Comparison of ENCODE assay signal across 19 cellular contexts in genomic region chr1:75542818-75543570, GRCh38.
DNase-seq lines count a peak whose midpoint lies in the region; ATAC-seq and TF ChIP-seq lines count a peak whose summit lies in the region.
"Had no signal": no experiment of that assay in that cellular context is flagged by ENCODE, and none has a peak within 500 bp of the region (broad histone marks: within the 10 kb centered on the region; RNA-seq: fewer than 3 reads in every experiment).

No MANE protein-coding gene starts in this region.

- TF ChIP-seq CTCF in WTC11 (IDR thresholded peaks at IDR 0.05) (no peak), fibroblast of the aortic adventitia (IDR thresholded peaks at IDR 0.05; ENCODE audit: insufficient read depth, low read length) (no peak), natural killer cell (IDR thresholded peaks at IDR 0.05) (no peak)

- H3K27me3 Mint-ChIP-seq in WTC11 (ENCODE audit: low read depth): no peaks in the 10 kb centered on the region
- H3K27me3 Mint-ChIP-seq in natural killer cell (ENCODE audit: low read depth in 2 of 2): no peaks in the 10 kb centered on the region

- no peaks in the 10 kb centered on the region for H3K4me1 ChIP-seq in mesendoderm (ENCODE audit: control insufficient read depth, low read depth, low read length)
- H3K4me1 ChIP-seq: SJSA1 had no signal

- peak overlapping the region; percentile 20; the same call in 1 of the 2 replicates for H3K27ac Mint-ChIP-seq in WTC11
- no peak overlapping the region for H3K27ac Mint-ChIP-seq in natural killer cell
- H3K27ac Mint-ChIP-seq: CD14-positive monocyte had no signal

- no peak overlapping the region for H3K18ac ChIP-seq in mesendoderm (ENCODE audit: low read length)

- no peak overlapping the region for H3K4me2 ChIP-seq in mesendoderm (ENCODE audit: low read length)

- H3K4me1 Mint-ChIP-seq in WTC11: peaks cover 5% of the 10 kb centered on the region
- H3K4me1 Mint-ChIP-seq in natural killer cell: no peaks in the 10 kb centered on the region
- H3K4me1 Mint-ChIP-seq: CD14-positive monocyte had no signal

- H3K27ac ChIP-seq in mesendoderm (ENCODE audit: low read depth, low read length): no peak overlapping the region
- H3K27ac ChIP-seq: SJSA1 had no signal

- H3K56ac ChIP-seq in mesendoderm (ENCODE audit: low read length): no peak overlapping the region

- H3K4me3 ChIP-seq in fibroblast of the aortic adventitia (ENCODE audit: low read depth, low read length) (no peak overlapping the region), mesendoderm (ENCODE audit: low read length) (no peak overlapping the region)
- H3K4me3 ChIP-seq: GM12878, K562, SJSA1 had no signal

- H3K36me3 Mint-ChIP-seq in WTC11 (no peaks in the 10 kb centered on the region), natural killer cell (no peaks in the 10 kb centered on the region)
- H3K36me3 Mint-ChIP-seq: CD14-positive monocyte had no signal

- intact Hi-C loops in natural killer cell (cut with micrococcal nuclease): no loop called here

- H3K27me3 ChIP-seq in mesendoderm (ENCODE audit: insufficient read depth, low read length, poor library complexity): no peaks in the 10 kb centered on the region
- H3K27me3 ChIP-seq: SJSA1 had no signal

- H3K9me3 Mint-ChIP-seq in WTC11 (peaks cover 6% of the 10 kb centered on the region; the same call in 1 of the 2 replicates), natural killer cell (peaks cover 0 to 5% of the 10 kb centered on the region in 2 donors)

- no peak overlapping the region for H3K23ac ChIP-seq in mesendoderm (ENCODE audit: low read length)

- H3K4me3 Mint-ChIP-seq in WTC11 (no peak overlapping the region), natural killer cell (no peak overlapping the region)
- H3K4me3 Mint-ChIP-seq: CD14-positive monocyte had no signal

- no peak overlapping the region for H3K4ac ChIP-seq in mesendoderm (ENCODE audit: low read depth, low read length)

- H3K79me2 ChIP-seq in mesendoderm (ENCODE audit: control insufficient read depth, insufficient read depth, low read length): no peaks in the 10 kb centered on the region

- no peaks in the 10 kb centered on the region for H3K36me3 ChIP-seq in mesendoderm (ENCODE audit: control insufficient read depth, insufficient read depth, low read length)
- H3K36me3 ChIP-seq: SJSA1 had no signal

- no peak overlapping the region for H4K5ac ChIP-seq in mesendoderm (ENCODE audit: low read length)

- no peak overlapping the region for H2AK5ac ChIP-seq in mesendoderm (ENCODE audit: low read length)

- no peak overlapping the region for H3K9ac ChIP-seq in mesendoderm (ENCODE audit: low read length)

- H2BK5ac ChIP-seq in mesendoderm (ENCODE audit: low read length): no peak overlapping the region

- no peak overlapping the region for H4K8ac ChIP-seq in mesendoderm (ENCODE audit: low read depth, low read length)

- WGBS in mesendoderm (ENCODE audit: extremely low coverage, insufficient coverage, low lambda C conversion rate): no CpG with 5 or more reads among the region's 5 CpGs

- CTCF ChIA-PET in WTC11 (lab: Charles Lee): no interaction called here

- POLR2A ChIA-PET in WTC11 (lab: Charles Lee): no interaction called here

- no peaks in the 10 kb centered on the region for H3K79me1 ChIP-seq in mesendoderm (ENCODE audit: low read length)

- no peak overlapping the region for H2BK15ac ChIP-seq in mesendoderm (replicated peaks; ENCODE audit: low read depth)

- DNase-seq in COLO829 (ENCODE audit: low spot score) (peak; percentile 8), WTC11 (ENCODE audit: low spot score) (no peak), fibroblast of the aortic adventitia (ENCODE audit: low read depth) (peak; percentile 11), mesendoderm (peak; percentile 13), NCI-H1105 (lab: John Stamatoyannopoulos, UW) (no peak), natural killer cell (no peak)
- DNase-seq in activated T-cell treated with anti-CD3 and anti-CD28 coated beads, Interleukin-2, amount 50 U/mL, for 48 hours: no peak
- DNase-seq: Calu3; DMS79; NCI-H2227 treated with DMSO at 0.1 percent for 48 hours; NCI-H69; NK-92 treated with Interleukin-12 subunit alpha and Interleukin-12 subunit beta, amount 100 ng/mL, for 24 hours; OCI-M1 had no signal

- ATAC-seq in WTC11: no peak; the same call in 1 of the 2 replicates
- no peak for ATAC-seq in natural killer cell
- ATAC-seq in HG03457 (IDR thresholded peaks at IDR 0.05; ENCODE audit: unreplicated experiment): no peak
- ATAC-seq: GM12878, HCT116, K562 had no signal

- H2BK120ac ChIP-seq in mesendoderm (ENCODE audit: low read depth, low read length): no peak overlapping the region

TF ChIP-seq in WTC11, 78 proteins besides CTCF, POLR2A, EP300 and RAD21:
- no peak for TF ChIP-seq ESRRA (CRISPR knock-in tag; IDR thresholded peaks at IDR 0.05; ENCODE audit: borderline replicate concordance)
- TF ChIP-seq ZNF138 (CRISPR knock-in tag; conservative IDR thresholded peaks at IDR 0.05): no peak
- TF ChIP-seq PREB (CRISPR knock-in tag; IDR thresholded peaks at IDR 0.05; ENCODE audit: borderline replicate concordance): no peak
- no peak for TF ChIP-seq SOX15 (CRISPR knock-in tag; IDR thresholded peaks at IDR 0.05)
- TF ChIP-seq NR2C2 (CRISPR knock-in tag; IDR thresholded peaks at IDR 0.05): no peak
- no peak for TF ChIP-seq FOXP1 (CRISPR knock-in tag; IDR thresholded peaks at IDR 0.05; ENCODE audit: borderline replicate concordance)
- TF ChIP-seq ZNF396 (CRISPR knock-in tag; IDR thresholded peaks at IDR 0.05; ENCODE audit: borderline replicate concordance): no peak
- no peak for TF ChIP-seq TEAD1 (CRISPR knock-in tag; IDR thresholded peaks at IDR 0.05)
- TF ChIP-seq FOXJ3 (CRISPR knock-in tag; IDR thresholded peaks at IDR 0.05; ENCODE audit: borderline replicate concordance): no peak
- TF ChIP-seq JUN (CRISPR knock-in tag; IDR thresholded peaks at IDR 0.05): no peak
- TF ChIP-seq GABPB1 (CRISPR knock-in tag; IDR thresholded peaks at IDR 0.05): no peak
- TF ChIP-seq CDX4 (CRISPR knock-in tag; IDR thresholded peaks at IDR 0.05; ENCODE audit: borderline replicate concordance): no peak
- TF ChIP-seq SMAD3 (CRISPR knock-in tag; IDR thresholded peaks at IDR 0.05; ENCODE audit: borderline replicate concordance): no peak

Comparison
In these comparisons a context has a peak if more than half of its experiments do, and no peak if none do; other contexts are left out.
1. DNase-seq: peak in COLO829 (single experiment), fibroblast of the aortic adventitia (single experiment) and mesendoderm (single experiment); none in WTC11 (single experiment), activated T-cell treated with anti-CD3 and anti-CD28 coated beads, Interleukin-2, amount 50 U/mL, for 48 hours (0 of 2), NCI-H1105 (single experiment) and natural killer cell (single experiment).